ENCODE assay signal across 1 cellular context in the genomic region with DNA sequence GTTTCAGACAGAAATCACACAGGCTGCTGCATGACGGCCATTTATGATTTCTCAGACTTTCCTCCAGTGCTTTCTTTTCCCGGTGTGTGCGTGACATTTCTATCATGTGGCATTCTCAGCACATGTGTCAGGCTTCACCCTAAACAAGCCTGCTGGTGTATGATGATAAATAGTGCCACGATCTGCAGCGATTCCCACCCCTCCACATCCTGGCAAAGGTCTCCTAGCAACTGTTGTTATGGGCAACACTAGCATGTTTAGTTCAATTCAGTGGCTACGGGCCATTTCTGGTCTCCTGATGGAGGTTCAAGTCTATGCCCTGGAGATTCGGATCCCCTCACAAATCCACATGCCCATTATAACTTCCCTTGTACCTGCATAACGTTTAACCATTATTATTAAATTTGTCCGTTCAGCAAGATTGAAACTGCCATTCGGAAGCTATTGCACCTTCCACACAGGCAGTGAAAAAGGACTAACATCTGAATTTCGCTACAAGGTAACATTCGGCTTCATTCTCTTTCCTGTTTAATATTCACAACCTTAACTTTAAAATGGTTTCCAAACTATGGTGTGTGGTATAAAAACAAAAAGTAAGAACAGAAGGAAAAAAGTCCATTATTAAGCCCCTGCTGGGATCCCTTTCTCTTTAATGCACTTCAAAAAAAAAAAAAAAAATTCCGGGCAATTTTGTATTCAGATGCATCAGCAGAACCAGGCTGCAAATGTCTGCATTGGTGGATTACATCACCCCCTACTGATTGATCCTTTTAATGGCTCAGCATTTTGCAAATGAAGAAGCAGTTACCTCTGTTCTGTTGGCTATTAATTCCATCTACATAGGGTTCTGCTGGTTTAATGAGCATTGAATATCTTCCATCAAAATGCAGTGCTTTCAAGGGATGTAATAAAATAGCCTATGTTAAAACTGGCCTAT.
TF ChIP-seq lines count a peak whose summit lies in the region.

No MANE protein-coding gene starts in this region.

TF ChIP-seq in WTC11, 78 proteins besides CTCF, POLR2A, EP300 and RAD21 (continued from another document):
- no peak for TF ChIP-seq MLX (CRISPR knock-in tag; IDR thresholded peaks at IDR 0.05)
- no peak for TF ChIP-seq RELA (CRISPR knock-in tag; IDR thresholded peaks at IDR 0.05; ENCODE audit: borderline replicate concordance)
- no peak for TF ChIP-seq CBFB (CRISPR knock-in tag; IDR thresholded peaks at IDR 0.05; ENCODE audit: low read depth)
- no peak for TF ChIP-seq FOXP1 (CRISPR knock-in tag; IDR thresholded peaks at IDR 0.05; ENCODE audit: borderline replicate concordance)
- TF ChIP-seq, protein P1, sequence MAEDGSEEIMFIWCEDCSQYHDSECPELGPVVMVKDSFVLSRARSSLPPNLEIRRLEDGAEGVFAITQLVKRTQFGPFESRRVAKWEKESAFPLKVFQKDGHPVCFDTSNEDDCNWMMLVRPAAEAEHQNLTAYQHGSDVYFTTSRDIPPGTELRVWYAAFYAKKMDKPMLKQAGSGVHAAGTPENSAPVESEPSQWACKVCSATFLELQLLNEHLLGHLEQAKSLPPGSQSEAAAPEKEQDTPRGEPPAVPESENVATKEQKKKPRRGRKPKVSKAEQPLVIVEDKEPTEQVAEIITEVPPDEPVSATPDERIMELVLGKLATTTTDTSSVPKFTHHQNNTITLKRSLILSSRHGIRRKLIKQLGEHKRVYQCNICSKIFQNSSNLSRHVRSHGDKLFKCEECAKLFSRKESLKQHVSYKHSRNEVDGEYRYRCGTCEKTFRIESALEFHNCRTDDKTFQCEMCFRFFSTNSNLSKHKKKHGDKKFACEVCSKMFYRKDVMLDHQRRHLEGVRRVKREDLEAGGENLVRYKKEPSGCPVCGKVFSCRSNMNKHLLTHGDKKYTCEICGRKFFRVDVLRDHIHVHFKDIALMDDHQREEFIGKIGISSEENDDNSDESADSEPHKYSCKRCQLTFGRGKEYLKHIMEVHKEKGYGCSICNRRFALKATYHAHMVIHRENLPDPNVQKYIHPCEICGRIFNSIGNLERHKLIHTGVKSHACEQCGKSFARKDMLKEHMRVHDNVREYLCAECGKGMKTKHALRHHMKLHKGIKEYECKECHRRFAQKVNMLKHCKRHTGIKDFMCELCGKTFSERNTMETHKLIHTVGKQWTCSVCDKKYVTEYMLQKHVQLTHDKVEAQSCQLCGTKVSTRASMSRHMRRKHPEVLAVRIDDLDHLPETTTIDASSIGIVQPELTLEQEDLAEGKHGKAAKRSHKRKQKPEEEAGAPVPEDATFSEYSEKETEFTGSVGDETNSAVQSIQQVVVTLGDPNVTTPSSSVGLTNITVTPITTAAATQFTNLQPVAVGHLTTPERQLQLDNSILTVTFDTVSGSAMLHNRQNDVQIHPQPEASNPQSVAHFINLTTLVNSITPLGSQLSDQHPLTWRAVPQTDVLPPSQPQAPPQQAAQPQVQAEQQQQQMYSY (CRISPR knock-in tag; IDR thresholded peaks at IDR 0.05) = no peak
- no peak for TF ChIP-seq ZNF671 (CRISPR knock-in tag; IDR thresholded peaks at IDR 0.05)
- TF ChIP-seq ETV6 (CRISPR knock-in tag; IDR thresholded peaks at IDR 0.05) = no peak
- no peak for TF ChIP-seq ZNF396 (CRISPR knock-in tag; IDR thresholded peaks at IDR 0.05; ENCODE audit: borderline replicate concordance)
TF ChIP-seq in WTC11: peak in this region for 0.
